8 cellular contexts compared by ENCODE assay signal in the genomic region with DNA sequence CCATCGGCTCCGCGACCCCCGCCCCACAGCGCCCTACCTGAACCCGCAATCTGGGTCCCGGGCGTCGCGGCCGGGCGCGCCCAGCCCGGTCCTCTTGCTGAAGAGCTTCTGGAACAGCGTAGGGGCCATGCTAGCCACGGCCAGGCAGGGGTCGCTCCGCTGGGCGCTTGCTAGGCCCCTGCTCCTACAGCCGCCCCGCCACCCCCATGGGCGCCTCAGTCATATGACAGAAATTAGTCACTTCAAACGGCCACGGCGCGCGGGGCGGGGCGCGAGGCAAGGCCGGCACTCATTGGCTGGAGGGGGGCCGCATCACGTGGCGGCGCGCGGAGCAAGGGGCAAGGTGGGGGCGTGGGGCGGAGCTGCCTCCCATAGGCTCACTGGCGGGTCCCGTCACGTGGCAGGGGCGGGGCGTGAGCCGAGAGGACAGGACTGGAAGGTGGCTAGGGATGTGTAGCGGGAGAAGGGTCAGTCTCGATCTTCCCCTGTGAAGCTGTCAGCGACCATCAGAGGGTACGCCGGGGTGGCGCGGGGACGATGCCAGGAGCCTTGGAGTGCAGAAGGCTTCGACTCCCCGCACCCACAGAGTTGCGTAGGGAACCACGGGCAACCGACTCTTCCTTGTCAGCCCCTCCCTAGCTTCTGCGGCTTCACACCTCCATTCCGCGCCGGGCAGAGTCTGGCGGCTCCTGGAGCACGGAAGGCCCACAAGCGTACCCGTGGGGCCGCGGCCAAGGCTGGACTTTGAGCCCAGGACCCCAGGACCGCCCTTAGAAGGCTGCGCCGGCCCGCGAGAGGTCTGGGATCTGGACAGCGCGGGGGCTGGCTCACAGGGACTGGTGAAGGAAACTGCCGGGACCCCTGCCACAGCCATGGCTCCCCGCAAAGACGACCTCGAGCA. TPM values are rescaled to one million over a fixed set of nuclear protein-coding genes. Genes with fewer than 3 reads are reported as not detected.
A peak's percentile ranks its signal among the peaks of the same experiment; 100 is the strongest.
DNase-seq lines count a peak whose midpoint lies in the region; ATAC-seq and TF ChIP-seq lines count a peak whose summit lies in the region.

FNIP1 (minus strand) TSS at position 225 of the 901 bp plus-strand sequence; CDS start at position 129, 96 bp downstream.

- TF ChIP-seq CTCF in right atrium auricular region (IDR thresholded peaks at IDR 0.05): no peak
- TF ChIP-seq CTCF in uterus (IDR thresholded peaks at IDR 0.05): peak in 1 of 4 experiments; percentile 13

- H3K27me3 ChIP-seq in right atrium auricular region (no peaks in the 10 kb centered on the region), uterus (no peaks in the 10 kb centered on the region)

- H3K27ac ChIP-seq in angular gyrus (ENCODE audit: low read depth, low read length) (peak within 1 kb of the TSS; percentile 98), right atrium auricular region (peak within 1 kb of the TSS; percentile 100), uterus (peak within 1 kb of the TSS; percentile 95 to 99)

- H3K4me1 ChIP-seq in right atrium auricular region: peaks cover 0 to 18% of the 10 kb centered on the region in 2 donors
- no peaks in the 10 kb centered on the region for H3K4me1 ChIP-seq in uterus

- peak; percentile 95 to 97 for TF ChIP-seq POLR2A in uterus (IDR thresholded peaks at IDR 0.05)

- H3K9me3 ChIP-seq in right atrium auricular region (no peaks in the 10 kb centered on the region), uterus (no peaks in the 10 kb centered on the region)

- H3K4me3 ChIP-seq in right atrium auricular region: peak within 1 kb of the TSS; percentile 96 to 100
- H3K4me3 ChIP-seq in uterus: peak within 1 kb of the TSS; percentile 72 to 94

- ATAC-seq in GM18498 (IDR thresholded peaks at IDR 0.05; ENCODE audit: unreplicated experiment): peak; percentile 95
- peak; percentile 94 for ATAC-seq in HG02938 (IDR thresholded peaks at IDR 0.05; ENCODE audit: unreplicated experiment)

- intact Hi-C loops in uterus (cut with DNase I; ENCODE audit: low total_unique reads): no loop called here

- DNase-seq in NCI-H187 (lab: John Stamatoyannopoulos, UW) (peak; percentile 92 to 96), T-helper 2 cell (peak; percentile 96 to 99 (median 97)), right atrium auricular region (ENCODE audit: low spot score) (peak; percentile 100), pulmonary artery endothelial cell (ENCODE audit: low read depth, low spot score) (peak; percentile 84), uterus (peak; percentile 99)

- H3K36me3 ChIP-seq in right atrium auricular region: no peaks in the 10 kb centered on the region
- no peaks in the 10 kb centered on the region for H3K36me3 ChIP-seq in uterus

RNA-seq across cellular contexts. Expression of gene FNIP1, which starts in this region (rescaled TPM):
- total RNA-seq in right atrium auricular region (10 to 100 TPM; 30.6 to 38.3 TPM), pulmonary artery endothelial cell (27.0 and 28.2 TPM in 2 replicates), uterus (10 to 100 TPM; 32.4 to 89.6 (median 61.0) TPM)

Comparison
In these comparisons a context has a peak if more than half of its experiments do, and no peak if none do; other contexts are left out.
1. Peak in every context shown above with its lines: DNase-seq, ATAC-seq, H3K4me3 ChIP-seq and H3K27ac ChIP-seq.